ENCODE assay signal across 2 cellular contexts in the genomic region with DNA sequence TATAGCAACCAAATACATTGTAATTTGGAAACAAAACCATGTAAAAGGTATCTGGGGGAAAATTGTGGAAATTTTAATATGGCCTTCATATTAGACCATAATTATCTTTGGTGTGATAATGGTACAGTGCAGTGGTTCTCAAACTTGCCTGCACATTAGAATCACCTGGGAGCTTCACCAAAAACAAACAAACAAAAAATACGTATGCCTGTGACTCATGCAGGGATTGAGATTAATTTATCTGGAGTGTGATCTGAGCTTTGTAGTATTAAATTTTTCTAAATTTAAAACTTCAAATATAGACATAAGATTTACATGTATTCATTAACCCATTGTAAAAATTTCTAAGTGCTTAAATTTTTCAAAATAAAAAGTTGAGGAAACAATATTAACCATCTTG.
TF ChIP-seq lines count a peak whose summit lies in the region.

No MANE protein-coding gene starts in this region.

TF ChIP-seq in IMR-90, 13 proteins besides CTCF, POLR2A, EP300 and RAD21:
- TF ChIP-seq FOS (IDR thresholded peaks at IDR 0.05; ENCODE audit: low read depth, low read length) (no peak), MAFK (IDR thresholded peaks at IDR 0.05; ENCODE audit: low read depth, low read length) (no peak), RFX5 (IDR thresholded peaks at IDR 0.05; ENCODE audit: low read depth, low read length) (no peak), MAZ (IDR thresholded peaks at IDR 0.05; ENCODE audit: borderline replicate concordance, low read depth, low read length) (no peak), SMC3 (IDR thresholded peaks at IDR 0.05; ENCODE audit: low read depth, low read length) (no peak), CHD1 (IDR thresholded peaks at IDR 0.05; ENCODE audit: low read depth, low read length) (no peak), CEBPB (IDR thresholded peaks at IDR 0.05; ENCODE audit: low read depth, low read length) (no peak), RCOR1 (IDR thresholded peaks at IDR 0.05; ENCODE audit: insufficient replicate concordance, low read length) (no peak), BHLHE40 (IDR thresholded peaks at IDR 0.05; ENCODE audit: low read depth, low read length) (no peak), NFE2L2 (IDR thresholded peaks at IDR 0.05; ENCODE audit: low read depth, low read length) (no peak), ELK1 (IDR thresholded peaks at IDR 0.05; ENCODE audit: borderline replicate concordance, low read depth, low read length) (no peak), USF2 (IDR thresholded peaks at IDR 0.05; ENCODE audit: low read depth, low read length) (no peak), MXI1 (IDR thresholded peaks at IDR 0.05; ENCODE audit: borderline replicate concordance, low read depth, low read length) (no peak)

TF ChIP-seq in HepG2, 621 proteins besides CTCF, POLR2A, EP300 and RAD21:
- TF ChIP-seq, protein P1, sequence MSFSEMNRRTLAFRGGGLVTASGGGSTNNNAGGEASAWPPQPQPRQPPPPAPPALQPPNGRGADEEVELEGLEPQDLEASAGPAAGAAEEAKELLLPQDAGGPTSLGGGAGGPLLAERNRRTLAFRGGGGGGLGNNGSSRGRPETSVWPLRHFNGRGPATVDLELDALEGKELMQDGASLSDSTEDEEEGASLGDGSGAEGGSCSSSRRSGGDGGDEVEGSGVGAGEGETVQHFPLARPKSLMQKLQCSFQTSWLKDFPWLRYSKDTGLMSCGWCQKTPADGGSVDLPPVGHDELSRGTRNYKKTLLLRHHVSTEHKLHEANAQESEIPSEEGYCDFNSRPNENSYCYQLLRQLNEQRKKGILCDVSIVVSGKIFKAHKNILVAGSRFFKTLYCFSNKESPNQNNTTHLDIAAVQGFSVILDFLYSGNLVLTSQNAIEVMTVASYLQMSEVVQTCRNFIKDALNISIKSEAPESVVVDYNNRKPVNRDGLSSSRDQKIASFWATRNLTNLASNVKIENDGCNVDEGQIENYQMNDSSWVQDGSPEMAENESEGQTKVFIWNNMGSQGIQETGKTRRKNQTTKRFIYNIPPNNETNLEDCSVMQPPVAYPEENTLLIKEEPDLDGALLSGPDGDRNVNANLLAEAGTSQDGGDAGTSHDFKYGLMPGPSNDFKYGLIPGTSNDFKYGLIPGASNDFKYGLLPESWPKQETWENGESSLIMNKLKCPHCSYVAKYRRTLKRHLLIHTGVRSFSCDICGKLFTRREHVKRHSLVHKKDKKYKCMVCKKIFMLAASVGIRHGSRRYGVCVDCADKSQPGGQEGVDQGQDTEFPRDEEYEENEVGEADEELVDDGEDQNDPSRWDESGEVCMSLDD (CRISPR knock-in tag; IDR thresholded peaks at IDR 0.05; ENCODE audit: borderline replicate concordance): 0 out of 2 replicates have a peak, but pooled peaks have one; percentile 1
- TF ChIP-seq ERF (CRISPR knock-in tag; IDR thresholded peaks at IDR 0.05): 0 out of 2 replicates have a peak, but pooled peaks have one; percentile 15
- no peak for TF ChIP-seq PHF20 (CRISPR knock-in tag; IDR thresholded peaks at IDR 0.05)
- peak; percentile 61; the same call in 1 of the 2 replicates for TF ChIP-seq ZNF841 (CRISPR knock-in tag; IDR thresholded peaks at IDR 0.05; ENCODE audit: borderline replicate concordance)
- TF ChIP-seq ZGPAT (CRISPR knock-in tag; IDR thresholded peaks at IDR 0.05): 0 out of 2 replicates have a peak, but pooled peaks have one; percentile 22
- TF ChIP-seq, protein P2, sequence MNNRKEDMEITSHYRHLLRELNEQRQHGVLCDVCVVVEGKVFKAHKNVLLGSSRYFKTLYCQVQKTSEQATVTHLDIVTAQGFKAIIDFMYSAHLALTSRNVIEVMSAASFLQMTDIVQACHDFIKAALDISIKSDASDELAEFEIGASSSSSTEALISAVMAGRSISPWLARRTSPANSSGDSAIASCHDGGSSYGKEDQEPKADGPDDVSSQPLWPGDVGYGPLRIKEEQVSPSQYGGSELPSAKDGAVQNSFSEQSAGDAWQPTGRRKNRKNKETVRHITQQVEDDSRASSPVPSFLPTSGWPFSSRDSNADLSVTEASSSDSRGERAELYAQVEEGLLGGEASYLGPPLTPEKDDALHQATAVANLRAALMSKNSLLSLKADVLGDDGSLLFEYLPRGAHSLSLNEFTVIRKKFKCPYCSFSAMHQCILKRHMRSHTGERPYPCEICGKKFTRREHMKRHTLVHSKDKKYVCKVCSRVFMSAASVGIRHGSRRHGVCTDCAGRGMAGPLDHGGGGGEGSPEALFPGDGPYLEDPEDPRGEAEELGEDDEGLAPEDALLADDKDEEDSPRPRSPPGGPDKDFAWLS (CRISPR knock-in tag; IDR thresholded peaks at IDR 0.05; ENCODE audit: borderline replicate concordance): no peak
